Comparison of ENCODE assay signal across 9 cellular contexts in genomic region chr19:55454787-55455243, GRCh38. TPM values are rescaled to one million over a fixed set of nuclear protein-coding genes. Genes with fewer than 3 reads are reported as not detected.
DNase-seq lines count a peak whose midpoint lies in the region; ATAC-seq, FAIRE-seq and TF ChIP-seq lines count a peak whose summit lies in the region.
"Had no signal": no experiment of that assay in that cellular context is flagged by ENCODE, and none has a peak within 500 bp of the region (broad histone marks: within the 10 kb centered on the region; RNA-seq: fewer than 3 reads in every experiment).

No MANE protein-coding gene starts in this region.

- H3K4me1 ChIP-seq in DOHH2 (ENCODE audit: control insufficient read depth, low read length): 0 out of 2 replicates have a peak, but pooled peaks cover 3% of the 10 kb centered on the region

- no peak overlapping the region for H3K27ac ChIP-seq in DOHH2 (ENCODE audit: low read depth, low read length)
- H3K27ac ChIP-seq in dorsolateral prefrontal cortex: peak overlapping the region in 43 of 59 donors; percentile 5 to 94 (median 80)
- H3K27ac ChIP-seq: SK-N-MC had no signal

- H3K27ac Mint-ChIP-seq in WTC11 (0 out of 2 replicates have a peak overlapping the region, but pooled peaks have one; percentile 63), nephron (no peak overlapping the region)
- H3K27ac Mint-ChIP-seq in activated T-helper 17 cell treated with anti-CD3 and anti-CD28 coated beads, Interleukin-2, amount 50 U/mL, for 72 hours: no peak overlapping the region

- no peaks in the 10 kb centered on the region for H4K20me1 ChIP-seq in DOHH2 (ENCODE audit: control insufficient read depth, insufficient read depth, low read depth, low read length)

- FAIRE-seq in GM19239 (lab: Jason Lieb, UNC): no peak

- no peaks in the 10 kb centered on the region for H3K9me2 ChIP-seq in DOHH2 (replicated peaks; ENCODE audit: control insufficient read depth, low read length)

- H3K9me3 ChIP-seq in DOHH2 (ENCODE audit: control insufficient read depth, insufficient read depth, low read length): no peaks in the 10 kb centered on the region

- TF ChIP-seq CTCF in DOHH2 (IDR thresholded peaks at IDR 0.05; ENCODE audit: low read depth, low read length, poor library complexity, severe bottlenecking) (peak; percentile 84), LNCaP clone FGC (IDR thresholded peaks at IDR 0.05; ENCODE audit: control insufficient read depth, extremely low read depth, insufficient read depth) (peak; percentile 54), WTC11 (IDR thresholded peaks at IDR 0.05) (peak; percentile 58), dorsolateral prefrontal cortex (IDR thresholded peaks at IDR 0.05 in 54 of 56, conservative IDR thresholded peaks at IDR 0.05 in 2 of 56; ENCODE audit: low read depth in 1 of 56, partially characterized antibody in 56 of 56) (peak; percentile 37 to 81 (median 66)), nephron (IDR thresholded peaks at IDR 0.05; ENCODE audit: unreplicated experiment in 3 of 3) (peak; percentile 49 to 58 (median 50))

- H3F3A ChIP-seq in DOHH2 (ENCODE audit: control insufficient read depth, insufficient read depth): peaks cover under 1% of the 10 kb centered on the region

- no peaks in the 10 kb centered on the region for H3K36me3 ChIP-seq in DOHH2 (ENCODE audit: control insufficient read depth, low read length)

- 0 out of 2 replicates have a peak, but pooled peaks have one; percentile 14 for ATAC-seq in WTC11
- ATAC-seq in activated T-helper 17 cell treated with anti-CD3 and anti-CD28 coated beads, Interleukin-2, amount 50 U/mL, for 72 hours (replicated peaks): no peak
- ATAC-seq in HG02798 (IDR thresholded peaks at IDR 0.05; ENCODE audit: poor library complexity, unreplicated experiment): no peak

- H3K4me3 ChIP-seq in DOHH2 (ENCODE audit: low read length) (no peak overlapping the region), LNCaP clone FGC (ENCODE audit: low read depth, low read length) (no peak overlapping the region), dorsolateral prefrontal cortex (no peak overlapping the region)
- H3K4me3 ChIP-seq: SK-N-MC had no signal

- H3K79me2 ChIP-seq in DOHH2 (ENCODE audit: control insufficient read depth, low read length): peaks cover 5% of the 10 kb centered on the region

- H3K27me3 ChIP-seq in DOHH2 (ENCODE audit: control insufficient read depth, low read length) (peaks cover 9% of the 10 kb centered on the region), dorsolateral prefrontal cortex (peaks cover 0 to 6% (median 0%) of the 10 kb centered on the region in 45 donors)

- H3K4me2 ChIP-seq in DOHH2 (ENCODE audit: low read length): no peak overlapping the region

- peaks cover 16% of the 10 kb centered on the region for H3K4me1 Mint-ChIP-seq in WTC11
- peaks cover 20% of the 10 kb centered on the region for H3K4me1 Mint-ChIP-seq in nephron
- no peaks in the 10 kb centered on the region for H3K4me1 Mint-ChIP-seq in activated T-helper 17 cell treated with anti-CD3 and anti-CD28 coated beads, Interleukin-2, amount 50 U/mL, for 72 hours

- no peak for DNase-seq in LNCaP clone FGC (ENCODE audit: low read depth)
- DNase-seq in WTC11 (ENCODE audit: low spot score): peak; percentile 83
- peak in 8 of 10 donors; percentile 58 to 78 (median 70) for DNase-seq in dorsolateral prefrontal cortex
- no peak for DNase-seq in GM19239 (ENCODE audit: insufficient read length, low spot score)

- intact Hi-C loops in dorsolateral prefrontal cortex (cut with DNase I): loop anchor here (2.0 to 10.0 kb wide), 5 partner anchors 38 to 154 kb away; partner anchors contain the start of gene RPL28 (in 1 of the 2)

- no peak overlapping the region for H3K4me3 Mint-ChIP-seq in WTC11
- peak overlapping the region in 1 of 3 experiments; percentile 41 for H3K4me3 Mint-ChIP-seq in nephron
- no peak overlapping the region for H3K4me3 Mint-ChIP-seq in activated T-helper 17 cell treated with anti-CD3 and anti-CD28 coated beads, Interleukin-2, amount 50 U/mL, for 72 hours

- POLR2A ChIA-PET in WTC11 (lab: Charles Lee): no interaction called here

- no peaks in the 10 kb centered on the region for H3K9me3 Mint-ChIP-seq in WTC11
- no peaks in the 10 kb centered on the region for H3K9me3 Mint-ChIP-seq in nephron
- H3K9me3 Mint-ChIP-seq in activated T-helper 17 cell treated with anti-CD3 and anti-CD28 coated beads, Interleukin-2, amount 50 U/mL, for 72 hours: no peaks in the 10 kb centered on the region

- H3K36me3 Mint-ChIP-seq in WTC11 (peaks cover 12% of the 10 kb centered on the region), nephron (ENCODE audit: low read depth) (peaks cover 4% of the 10 kb centered on the region)
- no peaks in the 10 kb centered on the region for H3K36me3 Mint-ChIP-seq in activated T-helper 17 cell treated with anti-CD3 and anti-CD28 coated beads, Interleukin-2, amount 50 U/mL, for 72 hours (ENCODE audit: low read depth)

- CTCF ChIA-PET in WTC11 (lab: Charles Lee): interaction anchor here (0.6 to 2.1 kb wide), 4 partner anchors 18 to 314 kb away, joined by 3 to 13 read pairs (median 3); partner anchors contain the start of gene ZNF628

- H3K27me3 Mint-ChIP-seq in WTC11 (ENCODE audit: low read depth): peaks cover 32% of the 10 kb centered on the region
- peaks cover 34% of the 10 kb centered on the region for H3K27me3 Mint-ChIP-seq in nephron (ENCODE audit: low read depth)
- H3K27me3 Mint-ChIP-seq in activated T-helper 17 cell treated with anti-CD3 and anti-CD28 coated beads, Interleukin-2, amount 50 U/mL, for 72 hours: peaks cover 18% of the 10 kb centered on the region

TF ChIP-seq in WTC11, 78 proteins besides CTCF, POLR2A, EP300 and RAD21 (continues in another document):
- TF ChIP-seq CREB1 (CRISPR knock-in tag; IDR thresholded peaks at IDR 0.05) (no peak), ZNF671 (CRISPR knock-in tag; IDR thresholded peaks at IDR 0.05) (no peak), EMX1 (CRISPR knock-in tag; IDR thresholded peaks at IDR 0.05) (no peak), USF1 (CRISPR knock-in tag; IDR thresholded peaks at IDR 0.05) (no peak), KAT7 (CRISPR knock-in tag; IDR thresholded peaks at IDR 0.05; ENCODE audit: borderline replicate concordance) (no peak), JUN (CRISPR knock-in tag; IDR thresholded peaks at IDR 0.05) (no peak), MAX (CRISPR knock-in tag; IDR thresholded peaks at IDR 0.05) (no peak), ESRRA (CRISPR knock-in tag; IDR thresholded peaks at IDR 0.05; ENCODE audit: borderline replicate concordance) (no peak), ZNF416 (CRISPR knock-in tag; IDR thresholded peaks at IDR 0.05) (no peak), ERG (CRISPR knock-in tag; IDR thresholded peaks at IDR 0.05) (no peak), FOXK1 (CRISPR knock-in tag; IDR thresholded peaks at IDR 0.05) (no peak), TEAD1 (CRISPR knock-in tag; IDR thresholded peaks at IDR 0.05) (no peak), NFE2L1 (CRISPR knock-in tag; IDR thresholded peaks at IDR 0.05) (no peak), ZNF317 (CRISPR knock-in tag; IDR thresholded peaks at IDR 0.05; ENCODE audit: borderline replicate concordance, low read depth) (no peak)

RNA-seq across cellular contexts. Expression of gene ISOC2, which starts 6.6 kb away (rescaled TPM):
- 96.3 to 96.6 TPM (median 96.4 TPM) in 3 replicates for total RNA-seq in WTC11 (2021)
- 10 to 100 TPM; 25.1 to 48.5 (median 36.7) TPM for total RNA-seq in dorsolateral prefrontal cortex
- total RNA-seq in activated T-helper 17 cell treated with anti-CD3 and anti-CD28 coated beads, Interleukin-2, amount 50 U/mL, for 72 hours: 10 to 100 TPM; 21.2 to 39.5 TPM

RNA-seq across cellular contexts. Expression of gene C19orf85, which starts 9.7 kb away (rescaled TPM):
- total RNA-seq in WTC11 (2021) (2.1 to 2.5 TPM (median 2.2 TPM) in 3 replicates), dorsolateral prefrontal cortex (under 1 TPM in 1 of 120 experiments, not detected in 119; 0.57 TPM)
- not detected for total RNA-seq in activated T-helper 17 cell treated with anti-CD3 and anti-CD28 coated beads, Interleukin-2, amount 50 U/mL, for 72 hours

RNA-seq across cellular contexts. Expression of gene SHISA7, which starts 11.7 kb away (rescaled TPM):
- total RNA-seq in WTC11 (2021) (0.79 to 0.94 TPM (median 0.87 TPM) in 3 replicates), dorsolateral prefrontal cortex (10 to 100 TPM; 24.3 to 47.1 (median 34.5) TPM)
- total RNA-seq in activated T-helper 17 cell treated with anti-CD3 and anti-CD28 coated beads, Interleukin-2, amount 50 U/mL, for 72 hours: under 1 TPM in 1 of 2 donors, not detected in 1; 0.11 TPM

RNA-seq across cellular contexts. Expression of gene ZNF628, which starts 21.6 kb away (rescaled TPM):
- total RNA-seq in WTC11 (2021) (14.0 to 23.6 TPM (median 17.8 TPM) in 3 replicates), dorsolateral prefrontal cortex (10 to 100 TPM in 8 of 120 experiments, 1 to 10 TPM in 112; 3.1 to 14.2 (median 6.2) TPM)
- 10 to 100 TPM; 11.1 to 11.3 TPM for total RNA-seq in activated T-helper 17 cell treated with anti-CD3 and anti-CD28 coated beads, Interleukin-2, amount 50 U/mL, for 72 hours

RNA-seq across cellular contexts. Expression of gene NAT14, which starts 30.2 kb away (rescaled TPM):
- 71.9 to 87.7 TPM (median 74.8 TPM) in 3 replicates for total RNA-seq in WTC11 (2021)
- 10 to 100 TPM; 31.4 to 82.8 (median 57.2) TPM for total RNA-seq in dorsolateral prefrontal cortex
- total RNA-seq in activated T-helper 17 cell treated with anti-CD3 and anti-CD28 coated beads, Interleukin-2, amount 50 U/mL, for 72 hours: 10 to 100 TPM in 1 of 2 donors, 1 to 10 TPM in 1; 7.1 to 12.3 TPM

Comparison
In these comparisons a context has a peak if more than half of its experiments do, and no peak if none do; other contexts are left out.
1. DNase-seq: peak in WTC11 (single experiment) and dorsolateral prefrontal cortex (8 of 10); none in LNCaP clone FGC (single experiment) and GM19239 (single experiment).
2. RNA of gene SHISA7, which starts 11.7 kb away (total RNA-seq): 24.3 to 47.1 TPM in dorsolateral prefrontal cortex; 0.79 to 0.94 TPM in WTC11 and 0.11 TPM in activated T-helper 17 cell treated with anti-CD3 and anti-CD28 coated beads, Interleukin-2, amount 50 U/mL, for 72 hours; every median in the first group is over 10 times any median in the second.
3. Peak in every context shown above with its lines, with median percentiles within 50 percentile points of each other: CTCF ChIP-seq.